ENCODE assay signal across 24 cellular contexts in genomic region chr4:48108309-48109073, GRCh38. TPM values are rescaled to one million over a fixed set of nuclear protein-coding genes. Genes with fewer than 3 reads are reported as not detected.
DNase-seq lines count a peak whose midpoint lies in the region; ATAC-seq and TF ChIP-seq lines count a peak whose summit lies in the region.
"Had no signal": no experiment of that assay in that cellular context is flagged by ENCODE, and none has a peak within 500 bp of the region (broad histone marks: within the 10 kb centered on the region; RNA-seq: fewer than 3 reads in every experiment).

No MANE protein-coding gene starts in this region.

- H3K27ac ChIP-seq in body of pancreas (peak overlapping the region in 2 of 4 donors; percentile 48 to 52), suprapubic skin (no peak overlapping the region)
- H3K27ac ChIP-seq: 22Rv1, PC-9, SJCRH30 had no signal

- H3K9me3 ChIP-seq in body of pancreas (no peaks in the 10 kb centered on the region), suprapubic skin (no peaks in the 10 kb centered on the region)
- H3K9me3 ChIP-seq: SJCRH30 had no signal

- TF ChIP-seq CTCF in body of pancreas (IDR thresholded peaks at IDR 0.05), result no peak
- TF ChIP-seq CTCF in suprapubic skin (IDR thresholded peaks at IDR 0.05), result no peak

- TF ChIP-seq EP300 in suprapubic skin (IDR thresholded peaks at IDR 0.05), result no peak

- H3K27ac Mint-ChIP-seq in activated naive CD8-positive, alpha-beta T cell, result peak overlapping the region; percentile 70
- no peak overlapping the region for H3K27ac Mint-ChIP-seq in activated naive CD8-positive, alpha-beta T cell treated with anti-CD3 and anti-CD28 coated beads for 36 hours

- H3K27me3 ChIP-seq in body of pancreas (no peaks in the 10 kb centered on the region), suprapubic skin (no peaks in the 10 kb centered on the region)
- H3K27me3 ChIP-seq: SJCRH30 had no signal

- H3K36me3 Mint-ChIP-seq in activated naive CD8-positive, alpha-beta T cell, result peaks cover 4% of the 10 kb centered on the region
- peaks cover 22% of the 10 kb centered on the region for H3K36me3 Mint-ChIP-seq in activated naive CD8-positive, alpha-beta T cell treated with anti-CD3 and anti-CD28 coated beads for 36 hours

- no peaks in the 10 kb centered on the region for H3K36me3 ChIP-seq in body of pancreas (replicated peaks in 1 of 2; ENCODE audit: insufficient read depth in 1 of 2, low read depth in 2 of 2)
- no peaks in the 10 kb centered on the region for H3K36me3 ChIP-seq in suprapubic skin
- H3K36me3 ChIP-seq: SJCRH30 had no signal

- H3K4me3 Mint-ChIP-seq in activated naive CD8-positive, alpha-beta T cell, result no peak overlapping the region
- H3K4me3 Mint-ChIP-seq in activated naive CD8-positive, alpha-beta T cell treated with anti-CD3 and anti-CD28 coated beads for 36 hours, result no peak overlapping the region
- H3K4me3 Mint-ChIP-seq: CD8-positive, alpha-beta T cell had no signal

- peaks cover 60% of the 10 kb centered on the region for H3K4me1 Mint-ChIP-seq in activated naive CD8-positive, alpha-beta T cell (ENCODE audit: low read depth)
- H3K4me1 Mint-ChIP-seq in activated naive CD8-positive, alpha-beta T cell treated with anti-CD3 and anti-CD28 coated beads for 36 hours, result peaks cover 59% of the 10 kb centered on the region

- TF ChIP-seq POLR2A in body of pancreas (IDR thresholded peaks at IDR 0.05) (no peak), suprapubic skin (IDR thresholded peaks at IDR 0.05) (no peak), GM18505 (IDR thresholded peaks at IDR 0.05; ENCODE audit: borderline replicate concordance, extremely low read depth, insufficient read depth, insufficient read length) (no peak)

- peak; percentile 92 for ATAC-seq in body of pancreas
- ATAC-seq in left lobe of liver, result peak; percentile 93
- no peak for ATAC-seq in GM18505 (IDR thresholded peaks at IDR 0.05; ENCODE audit: unreplicated experiment)

- no peaks in the 10 kb centered on the region for H3K27me3 Mint-ChIP-seq in activated naive CD8-positive, alpha-beta T cell
- H3K27me3 Mint-ChIP-seq in activated naive CD8-positive, alpha-beta T cell treated with anti-CD3 and anti-CD28 coated beads for 36 hours, result no peaks in the 10 kb centered on the region

- H3K4me3 ChIP-seq in body of pancreas (no peak overlapping the region), suprapubic skin (no peak overlapping the region)
- H3K4me3 ChIP-seq: PC-9, SJCRH30 had no signal

- intact Hi-C loops in body of pancreas (cut with DNase I), result no loop called here

- H3K9me3 Mint-ChIP-seq in activated naive CD8-positive, alpha-beta T cell (ENCODE audit: low read depth), result no peaks in the 10 kb centered on the region
- H3K9me3 Mint-ChIP-seq in activated naive CD8-positive, alpha-beta T cell treated with anti-CD3 and anti-CD28 coated beads for 36 hours, result peaks cover 4% of the 10 kb centered on the region
- H3K9me3 Mint-ChIP-seq: CD8-positive, alpha-beta T cell had no signal

- WGBS in body of pancreas, 2 donors, result 67 to 71% methylated on average over 2 of the region's 2 CpGs
- 98% methylated on average over 2 of the region's 2 CpGs for WGBS in suprapubic skin

- no peak for DNase-seq in activated naive CD8-positive, alpha-beta T cell treated with anti-CD3 and anti-CD28 coated beads for 36 hours
- DNase-seq in body of pancreas (no peak), left lobe of liver (ENCODE audit: low spot score) (no peak), renal cortical epithelial cell (ENCODE audit: low read depth) (peak; percentile 88), suprapubic skin (ENCODE audit: low spot score in 2 of 2) (no peak), SHP77 treated with DMSO at 0.1 percent for 48 hours (lab: John Stamatoyannopoulos, UW) (no peak)
- DNase-seq: AML-193; C1 segment of cervical spinal cord; CD8-positive, alpha-beta T cell; GF-D8; H7; KBM-7; MM.1S; NCI-H1048; NCI-H1417 treated with DMSO at 0.1 percent for 48 hours; NCI-H187 treated with DMSO at 0.1 percent for 48 hours; NCI-H2107; NCI-H510A treated with DMSO at 0.1 percent for 48 hours; NCI-H748 treated with DMSO at 0.1 percent for 48 hours; PC-9; SJCRH30 had no signal

- H3K4me1 ChIP-seq in body of pancreas, result peaks cover 8% of the 10 kb centered on the region
- no peaks in the 10 kb centered on the region for H3K4me1 ChIP-seq in suprapubic skin
- H3K4me1 ChIP-seq: SJCRH30 had no signal

RNA-seq across cellular contexts. Expression of gene TXK, which starts 25.6 kb away (rescaled TPM):
- total RNA-seq in activated naive CD8-positive, alpha-beta T cell treated with anti-CD3 and anti-CD28 coated beads for 36 hours, result 10 to 100 TPM; 13.3 to 14.2 TPM
- 1 to 10 TPM in 1 of 2 donors, under 1 TPM in 1; 0.66 to 1.3 TPM for total RNA-seq in body of pancreas
- total RNA-seq in left lobe of liver, result 1.1 TPM
- total RNA-seq in renal cortical epithelial cell, result 2.6 and 4.7 TPM in 2 replicates
- 1 to 10 TPM; 1.6 to 6.8 (median 3.3) TPM for total RNA-seq in suprapubic skin
- total RNA-seq: H7 had no signal
